ENCODE assay signal across 9 cellular contexts in the genomic region with DNA sequence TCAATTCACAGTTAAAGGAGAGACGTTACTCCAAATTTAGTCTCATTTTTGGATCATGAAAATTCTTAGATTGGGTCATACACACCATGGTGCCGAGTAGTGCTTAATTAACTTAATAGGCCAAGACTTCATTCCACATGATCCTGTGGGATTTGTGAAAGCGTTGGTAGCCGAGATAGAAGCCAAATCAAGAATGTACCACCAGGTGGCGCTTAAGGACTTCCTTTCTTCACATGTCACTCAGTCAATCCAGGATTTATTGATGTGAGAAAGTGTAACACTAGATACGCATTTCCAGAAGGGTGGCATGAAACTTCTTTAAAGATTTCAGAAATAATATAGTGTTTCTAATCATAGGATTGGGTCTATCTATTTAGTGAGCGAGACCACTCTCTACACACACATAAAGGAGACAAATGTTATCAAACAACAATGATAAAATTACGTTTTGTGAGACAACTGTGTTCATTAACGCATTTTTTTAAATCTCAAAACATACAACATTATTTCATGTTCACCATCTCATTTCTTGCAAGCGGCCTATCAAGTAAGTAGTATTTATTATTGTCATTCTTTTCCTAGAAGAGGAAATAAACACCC.
DNase-seq lines count a peak whose midpoint lies in the region; ATAC-seq and TF ChIP-seq lines count a peak whose summit lies in the region.
"Had no signal": no experiment of that assay in that cellular context is flagged by ENCODE, and none has a peak within 500 bp of the region (broad histone marks: within the 10 kb centered on the region; RNA-seq: fewer than 3 reads in every experiment).

No MANE protein-coding gene starts in this region.

- no peaks in the 10 kb centered on the region for H3K9me3 Mint-ChIP-seq in activated CD4-positive, alpha-beta T cell treated with anti-CD3 and anti-CD28 coated beads, Interleukin-2, amount 10 ng/mL, durations not matched to agents 7 days and 5 days

- CTCF ChIA-PET in activated CD4-positive, alpha-beta T cell treated with anti-CD3 and anti-CD28 coated beads, Interleukin-2, amount 10 ng/mL, durations not matched to agents 7 days and 5 days (lab: Charles Lee) = no interaction called here

- no peak for DNase-seq in AG09319 (ENCODE audit: extremely low read depth, low read depth)
- peak; percentile 76 for DNase-seq in GM12865 (ENCODE audit: low read depth)
- peak; percentile 25 for DNase-seq in NCI-H1694 treated with DMSO at 0.1 percent for 48 hours (lab: John Stamatoyannopoulos, UW)
- DNase-seq in activated CD4-positive, alpha-beta T cell treated with anti-CD3 and anti-CD28 coated beads, Interleukin-2, amount 10 ng/mL, durations not matched to agents 7 days and 5 days = peak; percentile 42
- DNase-seq in glomerular visceral epithelial cell (ENCODE audit: extremely low spot score) = peak; percentile 17
- DNase-seq in sciatic nerve (ENCODE audit: low spot score) = peak; percentile 53
- DNase-seq in dedifferentiated amniotic fluid mesenchymal stem cell (ENCODE audit: extremely low spot score) = no peak

- POLR2A ChIA-PET in activated CD4-positive, alpha-beta T cell treated with anti-CD3 and anti-CD28 coated beads, Interleukin-2, amount 10 ng/mL, durations not matched to agents 7 days and 5 days (lab: Charles Lee) = no interaction called here

- ATAC-seq in HG02623 (IDR thresholded peaks at IDR 0.05; ENCODE audit: unreplicated experiment) (peak; percentile 71), sciatic nerve (no peak)

- no peak overlapping the region for H3K27ac Mint-ChIP-seq in activated CD4-positive, alpha-beta T cell treated with anti-CD3 and anti-CD28 coated beads, Interleukin-2, amount 10 ng/mL, durations not matched to agents 7 days and 5 days

- intact Hi-C loops in sciatic nerve (cut with DNase I) = no loop called here

- H3K27me3 Mint-ChIP-seq in activated CD4-positive, alpha-beta T cell treated with anti-CD3 and anti-CD28 coated beads, Interleukin-2, amount 10 ng/mL, durations not matched to agents 7 days and 5 days = no peaks in the 10 kb centered on the region

- H3K4me3 ChIP-seq in GM12865 (ENCODE audit: low read depth, low read length) = no peak overlapping the region
- H3K4me3 ChIP-seq: skin epidermis had no signal

- no peaks in the 10 kb centered on the region for H3K4me1 Mint-ChIP-seq in activated CD4-positive, alpha-beta T cell treated with anti-CD3 and anti-CD28 coated beads, Interleukin-2, amount 10 ng/mL, durations not matched to agents 7 days and 5 days

- no peaks in the 10 kb centered on the region for H3K36me3 Mint-ChIP-seq in activated CD4-positive, alpha-beta T cell treated with anti-CD3 and anti-CD28 coated beads, Interleukin-2, amount 10 ng/mL, durations not matched to agents 7 days and 5 days (ENCODE audit: low read depth)

- H3K4me3 Mint-ChIP-seq in activated CD4-positive, alpha-beta T cell treated with anti-CD3 and anti-CD28 coated beads, Interleukin-2, amount 10 ng/mL, durations not matched to agents 7 days and 5 days = no peak overlapping the region

- peak; percentile 8; the same call in 1 of the 2 replicates for TF ChIP-seq CTCF in AG09319 (IDR thresholded peaks at IDR 0.05; ENCODE audit: low read depth, low read length)
- peak; percentile 73 for TF ChIP-seq CTCF in GM12865 (IDR thresholded peaks at IDR 0.05; ENCODE audit: insufficient read depth, low read depth, low read length, missing control alignments)

Comparison
In these comparisons a context has a peak if more than half of its experiments do, and no peak if none do; other contexts are left out.
1. DNase-seq: peak in GM12865 (single experiment), NCI-H1694 treated with DMSO at 0.1 percent for 48 hours (single experiment), activated CD4-positive, alpha-beta T cell treated with anti-CD3 and anti-CD28 coated beads, Interleukin-2, amount 10 ng/mL, durations not matched to agents 7 days and 5 days (single experiment), glomerular visceral epithelial cell (single experiment) and sciatic nerve (single experiment); none in AG09319 (single experiment) and dedifferentiated amniotic fluid mesenchymal stem cell (single experiment).